ENCODE assay signal across 8 cellular contexts in genomic region chr16:70737377-70738082, GRCh38. TPM values are rescaled to one million over a fixed set of nuclear protein-coding genes. Genes with fewer than 3 reads are reported as not detected.
DNase-seq lines count a peak whose midpoint lies in the region; ATAC-seq, FAIRE-seq and TF ChIP-seq lines count a peak whose summit lies in the region.

No MANE protein-coding gene starts in this region.

- H3K36me3 ChIP-seq in small intestine (ENCODE audit: control insufficient read depth in 2 of 2, insufficient read depth in 2 of 2, low read length in 2 of 2), result peaks cover 0 to 9% of the 10 kb centered on the region in 2 donors

- TF ChIP-seq CTCF in C4-2B (conservative IDR thresholded peaks at IDR 0.05) (no peak), fibroblast of villous mesenchyme (IDR thresholded peaks at IDR 0.05; ENCODE audit: insufficient read depth, low read depth, low read length) (no peak)

- peaks cover 0 to 5% of the 10 kb centered on the region in 2 donors for H3K4me1 ChIP-seq in small intestine (ENCODE audit: control insufficient read depth in 2 of 2, insufficient read depth in 1 of 2, low read depth in 1 of 2, low read length in 1 of 2)

- 49 to 81% (median 63%) methylated on average over 21 of the region's 21 CpGs for WGBS in small intestine, 3 donors

- no peaks in the 10 kb centered on the region for H3K9me3 Mint-ChIP-seq in activated T-cell treated with anti-CD3 and anti-CD28 coated beads, Interleukin-2, amount 50 U/mL, for 72 hours

- H3K4me1 Mint-ChIP-seq in activated T-cell treated with anti-CD3 and anti-CD28 coated beads, Interleukin-2, amount 50 U/mL, for 72 hours (ENCODE audit: low read depth), result peaks cover 65% of the 10 kb centered on the region

- no peaks in the 10 kb centered on the region for H3K9me3 ChIP-seq in small intestine (ENCODE audit: control insufficient read depth, low read depth)

- DNase-seq in LHCN-M2 (ENCODE audit: low read depth) (peak; percentile 89), fibroblast of villous mesenchyme (ENCODE audit: low read depth) (peak; percentile 98), small intestine (peak; percentile 14), NCI-H1092 treated with DMSO at 0.1 percent for 48 hours (lab: John Stamatoyannopoulos, UW) (no peak), occipital lobe (lab: John Stamatoyannopoulos, UW) (no peak)
- peak; percentile 91 to 92 for DNase-seq in activated T-cell treated with anti-CD3 and anti-CD28 coated beads, Interleukin-2, amount 50 U/mL, for 72 hours

- H3K4me3 Mint-ChIP-seq in activated T-cell treated with anti-CD3 and anti-CD28 coated beads, Interleukin-2, amount 50 U/mL, for 72 hours, result peak overlapping the region; percentile 85 to 87

- H3K27ac ChIP-seq in C4-2B, result peak overlapping the region; percentile 69
- peak overlapping the region; percentile 77 to 92 for H3K27ac ChIP-seq in small intestine (ENCODE audit: low read depth in 1 of 2, low read length in 1 of 2)

- H3K27me3 ChIP-seq in small intestine (ENCODE audit: control insufficient read depth in 2 of 2, insufficient read depth in 2 of 2, low read length in 2 of 2), result no peaks in the 10 kb centered on the region

- H3K36me3 Mint-ChIP-seq in activated T-cell treated with anti-CD3 and anti-CD28 coated beads, Interleukin-2, amount 50 U/mL, for 72 hours (ENCODE audit: insufficient read depth in 2 of 2), result peaks cover 1% of the 10 kb centered on the region in 2 donors

- H3K27ac Mint-ChIP-seq in activated T-cell treated with anti-CD3 and anti-CD28 coated beads, Interleukin-2, amount 50 U/mL, for 72 hours, result peak overlapping the region; percentile 87

- no peak for FAIRE-seq in small intestine (lab: Jason Lieb, UNC)

- H3K4me3 ChIP-seq in fibroblast of villous mesenchyme (ENCODE audit: low read depth, low read length) (no peak overlapping the region), small intestine (ENCODE audit: low read depth in 1 of 2, low read length in 2 of 2) (no peak overlapping the region)

- ATAC-seq in GM21423 (IDR thresholded peaks at IDR 0.05; ENCODE audit: unreplicated experiment), result peak; percentile 86
- peak; percentile 92 for ATAC-seq in activated T-cell treated with anti-CD3 and anti-CD28 coated beads, Interleukin-2, amount 50 U/mL, for 72 hours (replicated peaks in 1 of 2)

- no peaks in the 10 kb centered on the region for H3K27me3 Mint-ChIP-seq in activated T-cell treated with anti-CD3 and anti-CD28 coated beads, Interleukin-2, amount 50 U/mL, for 72 hours (ENCODE audit: low read depth)

RNA-seq across cellular contexts. Expression of gene MTSS2, which starts 51.7 kb away (rescaled TPM):
- total RNA-seq in LHCN-M2 (2014; rRNA removed), result 84.4 and 129 TPM in 2 replicates
- polyA plus RNA-seq in LHCN-M2 (2012), result 254 TPM
- 1 to 10 TPM; 5.5 to 8.5 TPM for total RNA-seq in activated T-cell treated with anti-CD3 and anti-CD28 coated beads, Interleukin-2, amount 50 U/mL, for 72 hours
- total RNA-seq in fibroblast of villous mesenchyme, result 74.1 and 97.6 TPM in 2 replicates
- 10 to 100 TPM in 1 of 3 donors, 1 to 10 TPM in 2; 2.9 to 15.2 (median 7.3) TPM for polyA plus RNA-seq in small intestine
- total RNA-seq in occipital lobe, result 35.4 TPM

Comparison
In these comparisons a context has a peak if more than half of its experiments do, and no peak if none do; other contexts are left out.
1. DNase-seq: peak in LHCN-M2 (single experiment), activated T-cell treated with anti-CD3 and anti-CD28 coated beads, Interleukin-2, amount 50 U/mL, for 72 hours (2 of 2), fibroblast of villous mesenchyme (single experiment) and small intestine (single experiment); none in NCI-H1092 treated with DMSO at 0.1 percent for 48 hours (single experiment) and occipital lobe (single experiment).